12 cellular contexts compared by ENCODE assay signal in genomic region chr6:43910638-43911353, GRCh38.
DNase-seq lines count a peak whose midpoint lies in the region; ATAC-seq, FAIRE-seq and TF ChIP-seq lines count a peak whose summit lies in the region.
"Had no signal": no experiment of that assay in that cellular context is flagged by ENCODE, and none has a peak within 500 bp of the region (broad histone marks: within the 10 kb centered on the region; RNA-seq: fewer than 3 reads in every experiment).

No MANE protein-coding gene starts in this region.

- H3K36me3 ChIP-seq in bronchial epithelial cell (ENCODE audit: control insufficient read depth, insufficient read depth, low read length) (no peaks in the 10 kb centered on the region), mucosa of descending colon (ENCODE audit: low read depth) (no peaks in the 10 kb centered on the region)

- H3K9me3 ChIP-seq in mucosa of descending colon: no peaks in the 10 kb centered on the region

- DNase-seq in DMS114 treated with DMSO at 0.1 percent for 48 hours (lab: John Stamatoyannopoulos, UW; ENCODE audit: unreplicated experiment) (peak; percentile 9), M059J (ENCODE audit: low read depth) (peak; percentile 24), bronchial epithelial cell (ENCODE audit: low read depth) (peak; percentile 88), mucosa of descending colon (no peak), GM19240 (ENCODE audit: insufficient read length, low spot score) (no peak), NCI-H2196 treated with DMSO at 0.1 percent for 48 hours (lab: John Stamatoyannopoulos, UW; ENCODE audit: unreplicated experiment) (no peak)
- DNase-seq in activated naive CD4-positive, alpha-beta T cell treated with Interleukin-2 at 50 U/mL for 16 hours: no peak
- DNase-seq: activated gamma-delta T cell, GOT3, NCI-H1048, occipital lobe had no signal

- peak; percentile 50 for FAIRE-seq in bronchial epithelial cell (lab: Jason Lieb, UNC)

- TF ChIP-seq CTCF in bronchial epithelial cell (IDR thresholded peaks at IDR 0.05; ENCODE audit: insufficient read depth, low read length, severe bottlenecking) (no peak), mucosa of descending colon (IDR thresholded peaks at IDR 0.05) (no peak)

- ATAC-seq in mucosa of descending colon: peak; percentile 57
- ATAC-seq in HG02870 (IDR thresholded peaks at IDR 0.05; ENCODE audit: unreplicated experiment): no peak

- peaks cover 20% of the 10 kb centered on the region for H3K4me1 ChIP-seq in mucosa of descending colon (ENCODE audit: low read depth)

- peak overlapping the region; percentile 0 for H3K4me3 ChIP-seq in bronchial epithelial cell (ENCODE audit: low read depth, low read length)
- no peak overlapping the region for H3K4me3 ChIP-seq in mucosa of descending colon

- intact Hi-C loops in mucosa of descending colon (cut with DNase I, micrococcal nuclease): no loop called here

- no peaks in the 10 kb centered on the region for H3K27me3 ChIP-seq in bronchial epithelial cell (ENCODE audit: control insufficient read depth, insufficient read depth, low read length)

Comparison
In these comparisons a context has a peak if more than half of its experiments do, and no peak if none do; other contexts are left out.
1. DNase-seq: peak in DMS114 treated with DMSO at 0.1 percent for 48 hours (single experiment), M059J (single experiment) and bronchial epithelial cell (single experiment); none in mucosa of descending colon (0 of 3), GM19240 (single experiment), NCI-H2196 treated with DMSO at 0.1 percent for 48 hours (single experiment) and activated naive CD4-positive, alpha-beta T cell treated with Interleukin-2 at 50 U/mL for 16 hours (single experiment).